In genomic region chr5:139597134-139597533, GRCh38 we compare ENCODE assay signal across 18 cellular contexts. TPM values are rescaled to one million over a fixed set of nuclear protein-coding genes. Genes with fewer than 3 reads are reported as not detected.
DNase-seq lines count a peak whose midpoint lies in the region; ATAC-seq lines count a peak whose summit lies in the region.
"Had no signal": no experiment of that assay in that cellular context is flagged by ENCODE, and none has a peak within 500 bp of the region (broad histone marks: within the 10 kb centered on the region; RNA-seq: fewer than 3 reads in every experiment).

No MANE protein-coding gene starts in this region.

- POLR2A ChIA-PET in naive thymus-derived CD8-positive, alpha-beta T cell (lab: Charles Lee) = interaction anchor here (0.6 kb wide), 1 partner anchor 110 kb away, joined by 4 read pairs; no protein-coding TSS in a partner anchor

- intact Hi-C loops in left ventricle myocardium superior (cut with micrococcal nuclease) = no loop called here
- intact Hi-C loops in cardiac septum (cut with DNase I) = no loop called here
- intact Hi-C loops in activated T-helper 2 cell treated with anti-CD3 and anti-CD28 coated beads, Interferon-gamma antibody, Interleukin-2, Interleukin-4, amounts not matched to agents 10 μg/mL and 5 μg/mL and 100 μg/mL, durations not matched to agents 14 hours and 24 hours and 36 hours (cut with micrococcal nuclease) = no loop called here

- no peak for DNase-seq in left ventricle myocardium superior
- DNase-seq in cardiac septum (ENCODE audit: low spot score) = no peak
- DNase-seq in activated T-helper 2 cell treated with anti-CD3 and anti-CD28 coated beads, Interferon-gamma antibody, Interleukin-2, Interleukin-4, amounts not matched to agents 10 μg/mL and 5 μg/mL and 100 μg/mL, durations not matched to agents 14 hours and 24 hours and 36 hours (ENCODE audit: low spot score) = no peak
- DNase-seq in naive thymus-derived CD8-positive, alpha-beta T cell = no peak
- DNase-seq in LoVo (ENCODE audit: low spot score) = no peak
- DNase-seq in activated effector memory CD4-positive, alpha-beta T cell treated with anti-CD3 and anti-CD28 coated beads, Interleukin-2, amount 50 U/mL, for 16 hours = no peak
- DNase-seq in NCI-H748 treated with DMSO at 0.1 percent for 48 hours (lab: John Stamatoyannopoulos, UW) = no peak
- DNase-seq: dorsolateral prefrontal cortex; left cardiac atrium; midbrain; NCI-H146; NCI-H2171; NCI-H526; SHP77 treated with DMSO at 0.1 percent for 48 hours; stimulated activated CD4-positive, alpha-beta T cell treated with anti-CD3 and anti-CD28 coated beads, Interleukin-4, amount 100 ng/mL, for 4 hours; T-helper 9 cell had no signal

- ATAC-seq in left ventricle myocardium superior = peak; percentile 37
- ATAC-seq in naive thymus-derived CD8-positive, alpha-beta T cell = no peak
- ATAC-seq: activated CD4-positive, CD25-positive, alpha-beta regulatory T cell treated with anti-CD3 and anti-CD28 coated beads, Interleukin-2, amount 50 U/mL, for 24 hours; left cardiac atrium had no signal

- no peak overlapping the region for H3K4me3 Mint-ChIP-seq in IgD-negative memory B cell
- no peak overlapping the region for H3K4me3 Mint-ChIP-seq in activated T-helper 2 cell treated with anti-CD3 and anti-CD28 coated beads, Interferon-gamma antibody, Interleukin-2, Interleukin-4, amounts not matched to agents 10 μg/mL and 5 μg/mL and 100 μg/mL, durations not matched to agents 14 hours and 24 hours and 36 hours (ENCODE audit: low read depth)
- peak overlapping the region in 4 of 10 donors; percentile 16 to 35 (median 26) for H3K4me3 Mint-ChIP-seq in naive thymus-derived CD8-positive, alpha-beta T cell

- peaks cover 3% of the 10 kb centered on the region for H3K36me3 Mint-ChIP-seq in IgD-negative memory B cell
- peaks cover 46% of the 10 kb centered on the region for H3K36me3 Mint-ChIP-seq in activated T-helper 2 cell treated with anti-CD3 and anti-CD28 coated beads, Interferon-gamma antibody, Interleukin-2, Interleukin-4, amounts not matched to agents 10 μg/mL and 5 μg/mL and 100 μg/mL, durations not matched to agents 14 hours and 24 hours and 36 hours (ENCODE audit: low read depth)
- peaks cover 0 to 49% (median 6%) of the 10 kb centered on the region in 3 donors for H3K36me3 Mint-ChIP-seq in naive thymus-derived CD8-positive, alpha-beta T cell

- H3K27me3 Mint-ChIP-seq in IgD-negative memory B cell = no peaks in the 10 kb centered on the region
- H3K27me3 Mint-ChIP-seq in activated T-helper 2 cell treated with anti-CD3 and anti-CD28 coated beads, Interferon-gamma antibody, Interleukin-2, Interleukin-4, amounts not matched to agents 10 μg/mL and 5 μg/mL and 100 μg/mL, durations not matched to agents 14 hours and 24 hours and 36 hours (ENCODE audit: low read depth) = no peaks in the 10 kb centered on the region
- H3K27me3 Mint-ChIP-seq in naive thymus-derived CD8-positive, alpha-beta T cell = no peaks in the 10 kb centered on the region

- H3K27ac Mint-ChIP-seq in IgD-negative memory B cell = peak overlapping the region in 2 of 3 donors; percentile 35 to 49
- H3K27ac Mint-ChIP-seq in activated T-helper 2 cell treated with anti-CD3 and anti-CD28 coated beads, Interferon-gamma antibody, Interleukin-2, Interleukin-4, amounts not matched to agents 10 μg/mL and 5 μg/mL and 100 μg/mL, durations not matched to agents 14 hours and 24 hours and 36 hours = peak overlapping the region; percentile 67
- peak overlapping the region; percentile 2 to 93 (median 48) for H3K27ac Mint-ChIP-seq in naive thymus-derived CD8-positive, alpha-beta T cell

- H3K4me1 Mint-ChIP-seq in IgD-negative memory B cell = peaks cover 25 to 34% (median 30%) of the 10 kb centered on the region in 3 donors
- peaks cover 12% of the 10 kb centered on the region for H3K4me1 Mint-ChIP-seq in activated T-helper 2 cell treated with anti-CD3 and anti-CD28 coated beads, Interferon-gamma antibody, Interleukin-2, Interleukin-4, amounts not matched to agents 10 μg/mL and 5 μg/mL and 100 μg/mL, durations not matched to agents 14 hours and 24 hours and 36 hours (ENCODE audit: low read depth)
- peaks cover 7 to 57% (median 41%) of the 10 kb centered on the region in 4 donors for H3K4me1 Mint-ChIP-seq in naive thymus-derived CD8-positive, alpha-beta T cell

- no peaks in the 10 kb centered on the region for H3K9me3 Mint-ChIP-seq in IgD-negative memory B cell
- H3K9me3 Mint-ChIP-seq in activated T-helper 2 cell treated with anti-CD3 and anti-CD28 coated beads, Interferon-gamma antibody, Interleukin-2, Interleukin-4, amounts not matched to agents 10 μg/mL and 5 μg/mL and 100 μg/mL, durations not matched to agents 14 hours and 24 hours and 36 hours = peaks cover 4% of the 10 kb centered on the region
- H3K9me3 Mint-ChIP-seq in naive thymus-derived CD8-positive, alpha-beta T cell = no peaks in the 10 kb centered on the region

RNA-seq across cellular contexts. Expression of gene UBE2D2, which starts 36.0 kb away (rescaled TPM):
- total RNA-seq in left ventricle myocardium superior (118 TPM), cardiac septum (124 TPM)
- 313 TPM for polyA plus RNA-seq in IgD-negative memory B cell
- 249 and 262 TPM in 2 replicates for total RNA-seq in activated T-helper 2 cell treated with anti-CD3 and anti-CD28 coated beads, Interferon-gamma antibody, Interleukin-2, Interleukin-4, amounts not matched to agents 10 μg/mL and 5 μg/mL and 100 μg/mL, durations not matched to agents 14 hours and 24 hours and 36 hours
- total RNA-seq in naive thymus-derived CD8-positive, alpha-beta T cell = 100 to 1,000 TPM; 223 to 236 TPM
- 100 to 1,000 TPM; 356 to 403 (median 359) TPM for polyA plus RNA-seq in naive thymus-derived CD8-positive, alpha-beta T cell

RNA-seq across cellular contexts. Expression of gene CXXC5, which starts 51.0 kb away (rescaled TPM):
- total RNA-seq in left ventricle myocardium superior (75.7 TPM), cardiac septum (49.3 TPM)
- 447 TPM for polyA plus RNA-seq in IgD-negative memory B cell
- total RNA-seq in activated T-helper 2 cell treated with anti-CD3 and anti-CD28 coated beads, Interferon-gamma antibody, Interleukin-2, Interleukin-4, amounts not matched to agents 10 μg/mL and 5 μg/mL and 100 μg/mL, durations not matched to agents 14 hours and 24 hours and 36 hours = 1.3 and 2.9 TPM in 2 replicates
- 1 to 10 TPM; 6.8 to 8.3 TPM for total RNA-seq in naive thymus-derived CD8-positive, alpha-beta T cell
- polyA plus RNA-seq in naive thymus-derived CD8-positive, alpha-beta T cell = 10 to 100 TPM in 1 of 3 donors, 1 to 10 TPM in 2; 2.6 to 24.6 (median 3.7) TPM
